Comparison of ENCODE assay signal across 1 cellular context in genomic region chr2:43227830-43228280, GRCh38.
TF ChIP-seq lines count a peak whose summit lies in the region.

No MANE protein-coding gene starts in this region.

TF ChIP-seq in HCT116, 20 proteins besides CTCF, POLR2A, EP300 and RAD21 (continued from another document):
- TF ChIP-seq REST (IDR thresholded peaks at IDR 0.05; ENCODE audit: low read depth), result no peak
- no peak for TF ChIP-seq POLR2AphosphoS5 (IDR thresholded peaks at IDR 0.05; ENCODE audit: low read depth, low read length)
- no peak for TF ChIP-seq SP1 (IDR thresholded peaks at IDR 0.05; ENCODE audit: low read depth)
- no peak for TF ChIP-seq EZH2 (IDR thresholded peaks at IDR 0.05)
- no peak for TF ChIP-seq EZH2phosphoT487 (IDR thresholded peaks at IDR 0.05; ENCODE audit: borderline replicate concordance)
- no peak for TF ChIP-seq SRF (IDR thresholded peaks at IDR 0.05; ENCODE audit: low read depth)
